In genomic region chr3:38271552-38271951, GRCh38 we compare ENCODE assay signal across 2 cellular contexts.
TF ChIP-seq lines count a peak whose summit lies in the region.

No MANE protein-coding gene starts in this region.

TF ChIP-seq in A549, 52 proteins besides CTCF, POLR2A, EP300 and RAD21:
- TF ChIP-seq MAFK (IDR thresholded peaks at IDR 0.05; ENCODE audit: partially characterized antibody) (peak; percentile 90), NFE2L2 (conservative IDR thresholded peaks at IDR 0.05; ENCODE audit: low read length) (no peak)

TF ChIP-seq in H1, 55 proteins besides CTCF, POLR2A, EP300 and RAD21:
- no peak for TF ChIP-seq SIX5 (IDR thresholded peaks at IDR 0.05; ENCODE audit: low read depth, low read length)
- peak; percentile 77 for TF ChIP-seq MAFK (IDR thresholded peaks at IDR 0.05; ENCODE audit: low read depth, low read length)
